In the genomic region with DNA sequence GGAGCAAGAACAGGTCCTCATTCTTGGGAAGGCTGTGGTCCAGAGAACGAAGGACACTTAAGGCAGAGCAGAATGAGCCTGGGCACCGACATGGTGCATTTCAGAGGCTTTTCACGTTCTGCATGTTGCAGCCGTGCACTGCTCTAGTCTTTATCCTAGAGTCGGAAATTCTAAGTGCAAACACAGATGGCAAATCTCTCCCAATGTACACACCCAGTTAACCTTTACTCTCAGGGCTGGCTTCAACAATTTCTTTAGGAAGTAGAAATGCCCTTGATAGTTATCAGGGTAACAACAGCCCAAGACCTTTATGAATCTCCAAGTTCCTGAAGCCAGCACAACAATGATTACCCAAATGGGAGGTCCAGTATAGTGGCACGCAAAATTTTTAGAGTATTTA, we compare ENCODE assay signal across 26 cellular contexts. TPM values are rescaled to one million over a fixed set of nuclear protein-coding genes. Genes with fewer than 3 reads are reported as not detected.
"Had no signal": no experiment of that assay in that cellular context is flagged by ENCODE, and none has a peak within 500 bp of the region (broad histone marks: within the 10 kb centered on the region; RNA-seq: fewer than 3 reads in every experiment).

No MANE protein-coding gene starts in this region.

- H3K27ac ChIP-seq: esophagus squamous epithelium, stomach, testis had no signal

- H3K4me3 Mint-ChIP-seq: activated B cell treated with CpG ODN at 0.5 μM for 24 hours; activated CD4-positive, alpha-beta T cell treated with anti-CD3 and anti-CD28 coated beads, Interleukin-2, amount 10 ng/mL, durations not matched to agents 7 days and 5 days; activated naive CD8-positive, alpha-beta T cell; brain; central memory CD8-positive, alpha-beta T cell; immature natural killer cell; mesothelial cell of epicardium had no signal

- H3K27ac Mint-ChIP-seq: activated B cell treated with CpG ODN at 0.5 μM for 24 hours; activated CD4-positive, alpha-beta T cell treated with anti-CD3 and anti-CD28 coated beads, Interleukin-2, amount 10 ng/mL, durations not matched to agents 7 days and 5 days; activated naive CD8-positive, alpha-beta T cell; brain; immature natural killer cell; mesothelial cell of epicardium had no signal

- H3K9me3 Mint-ChIP-seq: activated B cell treated with CpG ODN at 0.5 μM for 24 hours, brain, mesothelial cell of epicardium had no signal

- DNase-seq: activated B cell treated with CpG ODN at 0.5 μM for 24 hours; activated CD4-positive, alpha-beta T cell treated with anti-CD3 and anti-CD28 coated beads, Interleukin-2, amount 10 ng/mL, durations not matched to agents 7 days and 5 days; activated CD8-positive, alpha-beta memory T cell treated with anti-CD3 and anti-CD28 coated beads for 24 hours; activated gamma-delta T cell treated with Interleukin-2 at 50 U/mL for 16 hours; amniotic stem cell; cortex of kidney; effector CD8-positive, alpha-beta T cell; esophagus squamous epithelium; glutamatergic neuron; immature natural killer cell; stimulated activated CD4-positive, alpha-beta T cell treated with anti-CD3 and anti-CD28 coated beads, Interleukin-12 subunit alpha, Interleukin-12 subunit beta, amount 100 ng/mL, for 4 hours; stimulated activated CD4-positive, alpha-beta T cell treated with anti-CD3 and anti-CD28 coated beads, Interleukin-2, amount 100 ng/mL, for 24 hours; stomach; testis had no signal

- H3K27me3 ChIP-seq: esophagus squamous epithelium, stomach, testis had no signal

- H3K4me3 ChIP-seq: esophagus squamous epithelium, stomach, testis had no signal

- H3K36me3 Mint-ChIP-seq: activated naive CD8-positive, alpha-beta T cell; brain; mesothelial cell of epicardium had no signal

- H3K4me1 ChIP-seq: testis had no signal

- H3K27me3 Mint-ChIP-seq: activated B cell treated with CpG ODN at 0.5 μM for 24 hours; activated CD4-positive, alpha-beta T cell treated with anti-CD3 and anti-CD28 coated beads, Interleukin-2, amount 10 ng/mL, durations not matched to agents 7 days and 5 days; brain; central memory CD8-positive, alpha-beta T cell had no signal

- H3K36me3 ChIP-seq: esophagus squamous epithelium, stomach had no signal

- ATAC-seq: sciatic nerve had no signal

- H3K9me3 ChIP-seq: esophagus squamous epithelium, stomach, testis had no signal

- H3K4me1 Mint-ChIP-seq: activated B cell treated with CpG ODN at 0.5 μM for 24 hours; activated CD4-positive, alpha-beta T cell treated with anti-CD3 and anti-CD28 coated beads, Interleukin-2, amount 10 ng/mL, durations not matched to agents 7 days and 5 days; central memory CD8-positive, alpha-beta T cell; immature natural killer cell had no signal

RNA-seq across cellular contexts. Expression of gene LRTM1, which starts 39.1 kb away (rescaled TPM):
- total RNA-seq: activated B cell treated with CpG ODN at 0.5 μM for 24 hours; activated CD4-positive, alpha-beta T cell treated with anti-CD3 and anti-CD28 coated beads, Interleukin-2, amount 10 ng/mL, durations not matched to agents 7 days and 5 days; endothelial cell of umbilical vein; esophagus squamous epithelium; lower leg skin; mesothelial cell of epicardium; osteoblast; pulmonary artery endothelial cell; sciatic nerve; stomach; T-helper 1 cell treated with Interleukin-12 subunit alpha and Interleukin-12 subunit beta and Interleukin-4 antibody, amounts not matched to agents 30 ng/mL and 1 ng/mL, for 36 hours; testis; ureter had no signal
- polyA plus RNA-seq: endothelial cell of umbilical vein, immature natural killer cell, neural cell, stomach had no signal
